In the genomic region with DNA sequence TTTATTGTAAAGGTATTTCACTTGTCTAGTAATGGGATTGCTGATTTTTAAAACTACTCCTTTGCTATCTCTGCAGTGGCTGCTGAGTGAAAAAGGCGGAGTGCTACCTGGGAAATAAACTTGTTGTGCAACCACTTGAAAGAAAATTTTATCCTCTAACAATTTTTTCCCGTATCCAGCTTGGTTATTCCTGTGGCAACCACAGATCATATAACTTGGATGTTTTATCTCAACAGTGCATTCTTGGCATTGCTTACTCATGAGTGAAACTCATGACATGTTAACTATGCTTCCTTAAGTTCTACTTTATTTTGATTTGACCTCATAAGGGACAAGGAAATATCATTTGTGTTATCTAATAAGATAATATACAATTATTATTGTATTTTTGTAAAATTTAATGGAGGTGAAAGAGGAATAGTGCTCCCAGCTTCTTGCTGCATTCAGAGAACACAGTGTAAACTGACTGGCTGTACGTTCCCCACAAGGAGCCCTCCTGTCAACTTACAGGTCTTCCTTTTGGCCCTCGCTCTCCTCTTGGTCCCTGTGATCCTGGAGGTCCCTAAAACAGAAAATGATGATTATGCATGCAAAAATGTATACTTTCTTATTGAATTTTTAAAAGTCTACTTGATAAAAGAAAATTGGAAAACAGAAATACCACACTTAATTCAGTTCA, we compare ENCODE assay signal across 14 cellular contexts.
DNase-seq lines count a peak whose midpoint lies in the region; ATAC-seq, FAIRE-seq and TF ChIP-seq lines count a peak whose summit lies in the region.
"Had no signal": no experiment of that assay in that cellular context is flagged by ENCODE, and none has a peak within 500 bp of the region (broad histone marks: within the 10 kb centered on the region; RNA-seq: fewer than 3 reads in every experiment).

No MANE protein-coding gene starts in this region.

- H3K36me3 ChIP-seq in neural progenitor cell = no peaks in the 10 kb centered on the region
- H3K36me3 ChIP-seq: BE2C had no signal

- 28% methylated on average over 4 of the region's 4 CpGs for WGBS in A549 (ENCODE audit: missing lambda C conversion rate)

- H3K27ac ChIP-seq in A549 = peak overlapping the region; percentile 66 to 84
- no peak overlapping the region for H3K27ac ChIP-seq in neural progenitor cell

- no peak for TF ChIP-seq POLR2A in A549 (IDR thresholded peaks at IDR 0.05; ENCODE audit: low read length)

- FAIRE-seq in A549 (lab: Jason Lieb, UNC) = peak; percentile 49

- peak in 1 of 2 experiments; percentile 31; a peak in 1 of 5 replicates for TF ChIP-seq RAD21 in A549 (conservative IDR thresholded peaks at IDR 0.05 in 1 of 2, IDR thresholded peaks at IDR 0.05 in 1 of 2)

- no peak overlapping the region for H3K27ac Mint-ChIP-seq in neural progenitor cell
- H3K27ac Mint-ChIP-seq: endodermal cell, IgD-negative memory B cell, progenitor cell of endocrine pancreas had no signal

- H3K4me2 ChIP-seq in A549 (peak overlapping the region; percentile 63), neural progenitor cell (no peak overlapping the region)

- DNase-seq in A549 (ENCODE audit: low read depth in 1 of 2, low spot score in 1 of 2) (peak; percentile 7 to 77), HPDE6-E6E7 (ENCODE audit: extremely low spot score) (peak; percentile 3), astrocyte of the cerebellum (ENCODE audit: low read depth) (peak; percentile 81), kidney tubule cell (ENCODE audit: low spot score) (peak; percentile 86), neural progenitor cell (ENCODE audit: low spot score) (no peak), epidermal melanocyte (ENCODE audit: insufficient read length, low spot score) (no peak), NCI-H1105 treated with DMSO at 0.1 percent for 48 hours (lab: John Stamatoyannopoulos, UW) (no peak)
- DNase-seq: activated effector memory CD4-positive, alpha-beta T cell treated with anti-CD3 and anti-CD28 coated beads, Interleukin-2, amount 50 U/mL, for 16 hours; BE2C; endodermal cell; NCI-H2171 had no signal

- no peaks in the 10 kb centered on the region for H3K9me3 ChIP-seq in A549
- no peaks in the 10 kb centered on the region for H3K9me3 ChIP-seq in neural progenitor cell (ENCODE audit: low read depth)
- H3K9me3 ChIP-seq: BE2C had no signal

- H3K4me3 ChIP-seq in A549 = no peak overlapping the region
- H3K4me3 ChIP-seq in astrocyte of the cerebellum (ENCODE audit: low read depth, low read length) = no peak overlapping the region
- H3K4me3 ChIP-seq in neural progenitor cell = no peak overlapping the region

- POLR2A ChIA-PET in A549 (lab: Yijun Ruan, JAX) = interaction anchor here (1.3 kb wide), 1 partner anchor 189 kb away, joined by 4 read pairs; no protein-coding TSS in a partner anchor

- H3K79me2 ChIP-seq in neural progenitor cell (ENCODE audit: low read depth) = no peaks in the 10 kb centered on the region

- no peak for TF ChIP-seq CTCF in A549 (IDR thresholded peaks at IDR 0.05)
- TF ChIP-seq CTCF in astrocyte of the cerebellum (IDR thresholded peaks at IDR 0.05; ENCODE audit: low read depth, low read length, missing control alignments) = no peak
- TF ChIP-seq CTCF in neural progenitor cell (IDR thresholded peaks at IDR 0.05) = no peak

- TF ChIP-seq EP300 in A549 (IDR thresholded peaks at IDR 0.05) = peak; percentile 56 to 59; a peak in 3 of 5 replicates

- no peaks in the 10 kb centered on the region for H3F3A ChIP-seq in neural progenitor cell (ENCODE audit: low read depth)

- no peaks in the 10 kb centered on the region for H3K27me3 Mint-ChIP-seq in neural progenitor cell (ENCODE audit: insufficient read depth, low read depth)
- H3K27me3 Mint-ChIP-seq: IgD-negative memory B cell, progenitor cell of endocrine pancreas had no signal

- CTCF ChIA-PET in A549 (lab: Yijun Ruan, JAX) = no interaction called here

- H4K20me1 ChIP-seq in neural progenitor cell (ENCODE audit: low read depth) = no peaks in the 10 kb centered on the region

- no peaks in the 10 kb centered on the region for H3K27me3 ChIP-seq in neural progenitor cell
- H3K27me3 ChIP-seq: BE2C had no signal

- H3K9ac ChIP-seq in neural progenitor cell = no peak overlapping the region

- in situ Hi-C loops in astrocyte of the cerebellum (cut with HindIII; ENCODE audit: low sequenced_read_pairs) = no loop called here

- H3K4me1 Mint-ChIP-seq in neural progenitor cell = no peaks in the 10 kb centered on the region
- H3K4me1 Mint-ChIP-seq: endodermal cell had no signal

- ATAC-seq in A549 = peak; percentile 89 to 90; a peak in 5 of 6 replicates
- ATAC-seq in HG02588 (IDR thresholded peaks at IDR 0.05; ENCODE audit: unreplicated experiment) = no peak

- H3K9me3 Mint-ChIP-seq in neural progenitor cell = no peaks in the 10 kb centered on the region
- H3K9me3 Mint-ChIP-seq: endodermal cell, IgD-negative memory B cell had no signal

- no peak overlapping the region for H2AFZ ChIP-seq in neural progenitor cell (replicated peaks)

- H3K36me3 Mint-ChIP-seq in neural progenitor cell = peaks cover 4% of the 10 kb centered on the region
- H3K36me3 Mint-ChIP-seq: IgD-negative memory B cell had no signal

- H3K4me1 ChIP-seq in A549 = peaks cover 53% of the 10 kb centered on the region
- H3K4me1 ChIP-seq in neural progenitor cell = no peaks in the 10 kb centered on the region
- H3K4me1 ChIP-seq: BE2C had no signal

- no peak overlapping the region for H3K4me3 Mint-ChIP-seq in neural progenitor cell
- H3K4me3 Mint-ChIP-seq: endodermal cell, IgD-negative memory B cell had no signal

TF ChIP-seq in A549, 52 proteins besides CTCF, POLR2A, EP300 and RAD21 (continues in another document):
- TF ChIP-seq, protein P1, sequence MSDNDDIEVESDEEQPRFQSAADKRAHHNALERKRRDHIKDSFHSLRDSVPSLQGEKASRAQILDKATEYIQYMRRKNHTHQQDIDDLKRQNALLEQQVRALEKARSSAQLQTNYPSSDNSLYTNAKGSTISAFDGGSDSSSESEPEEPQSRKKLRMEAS (IDR thresholded peaks at IDR 0.05) = peak; percentile 41; the same call in 1 of the 2 replicates
- TF ChIP-seq GATA3 (IDR thresholded peaks at IDR 0.05; ENCODE audit: borderline replicate concordance) (peak; percentile 74; the same call in 1 of the 2 replicates), JUN (IDR thresholded peaks at IDR 0.05) (peak; percentile 29 to 47; a peak in 1 of 5 replicates), ATOH8 (CRISPR knock-in tag; IDR thresholded peaks at IDR 0.05; ENCODE audit: low read depth) (no peak), RARB (CRISPR knock-in tag; IDR thresholded peaks at IDR 0.05) (no peak), ZNF302 (CRISPR knock-in tag; IDR thresholded peaks at IDR 0.05) (no peak), EHMT2 (IDR thresholded peaks at IDR 0.05; ENCODE audit: low read depth) (no peak), RCOR1 (IDR thresholded peaks at IDR 0.05; ENCODE audit: low read depth, low read length) (no peak), NPAS2 (CRISPR knock-in tag; IDR thresholded peaks at IDR 0.05; ENCODE audit: borderline replicate concordance) (no peak), JUNB (IDR thresholded peaks at IDR 0.05) (peak; percentile 55), MAZ (IDR thresholded peaks at IDR 0.05; ENCODE audit: borderline replicate concordance, low read depth, low read length) (no peak), CBX8 (IDR thresholded peaks at IDR 0.05) (no peak), MAFK (IDR thresholded peaks at IDR 0.05; ENCODE audit: partially characterized antibody) (no peak), TFCP2L1 (CRISPR knock-in tag; IDR thresholded peaks at IDR 0.05) (no peak), HOXA7 (CRISPR knock-in tag; IDR thresholded peaks at IDR 0.05) (no peak), NR3C1 (IDR thresholded peaks at IDR 0.05) (no peak), MYC (IDR thresholded peaks at IDR 0.05; ENCODE audit: borderline replicate concordance, low read length) (no peak), RNF2 (IDR thresholded peaks at IDR 0.05; ENCODE audit: borderline replicate concordance, low read depth) (no peak), BHLHE40 (IDR thresholded peaks at IDR 0.05; ENCODE audit: low read depth, low read length) (no peak), ZC3H11A (IDR thresholded peaks at IDR 0.05) (no peak), CBX2 (IDR thresholded peaks at IDR 0.05; ENCODE audit: borderline replicate concordance, low read depth) (no peak), PHF8 (IDR thresholded peaks at IDR 0.05; ENCODE audit: borderline replicate concordance, low read depth) (no peak), HOXB5 (CRISPR knock-in tag; IDR thresholded peaks at IDR 0.05) (no peak), FOSL2 (IDR thresholded peaks at IDR 0.05) (no peak), FOSL2 (CRISPR knock-in tag; IDR thresholded peaks at IDR 0.05) (peak; percentile 76), HOXB13 (CRISPR knock-in tag; IDR thresholded peaks at IDR 0.05; ENCODE audit: low read depth) (no peak), CHD2 (IDR thresholded peaks at IDR 0.05; ENCODE audit: low read length, partially characterized antibody) (no peak), USF2 (IDR thresholded peaks at IDR 0.05) (no peak)
- TF ChIP-seq, protein P2, sequence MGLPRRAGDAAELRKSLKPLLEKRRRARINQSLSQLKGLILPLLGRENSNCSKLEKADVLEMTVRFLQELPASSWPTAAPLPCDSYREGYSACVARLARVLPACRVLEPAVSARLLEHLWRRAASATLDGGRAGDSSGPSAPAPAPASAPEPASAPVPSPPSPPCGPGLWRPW (IDR thresholded peaks at IDR 0.05) = no peak

Comparison
In these comparisons a context has a peak if more than half of its experiments do, and no peak if none do; other contexts are left out.
1. DNase-seq: peak in A549 (2 of 2), HPDE6-E6E7 (single experiment), astrocyte of the cerebellum (single experiment) and kidney tubule cell (single experiment); none in neural progenitor cell (single experiment), epidermal melanocyte (single experiment) and NCI-H1105 treated with DMSO at 0.1 percent for 48 hours (single experiment).